ENCODE assay signal across 22 cellular contexts in the genomic region with DNA sequence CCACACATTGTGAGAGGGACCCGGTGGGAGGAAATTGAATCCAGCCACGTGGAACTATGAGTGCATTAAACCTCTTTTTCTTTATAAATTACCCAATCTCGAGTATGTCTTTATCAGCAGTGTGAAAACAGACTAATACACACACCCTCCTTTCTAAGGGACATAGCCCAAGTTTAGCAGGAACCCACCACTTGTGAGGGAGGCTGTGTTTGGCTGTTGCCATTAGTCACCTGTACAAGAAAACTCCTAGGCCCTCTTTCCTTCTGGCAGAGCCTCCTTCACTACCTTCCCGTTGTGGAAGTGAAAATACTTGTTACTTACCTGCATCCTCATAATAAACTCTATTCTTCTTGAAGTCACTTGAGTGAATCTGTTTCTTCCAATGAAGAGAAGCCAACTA.
"Had no signal": no experiment of that assay in that cellular context is flagged by ENCODE, and none has a peak within 500 bp of the region (broad histone marks: within the 10 kb centered on the region; RNA-seq: fewer than 3 reads in every experiment).

No MANE protein-coding gene starts in this region.

- H3K27ac ChIP-seq: HL-60, RWPE1 had no signal

- H3K36me3 ChIP-seq: MG63 had no signal

- H3K4me2 ChIP-seq: SK-N-SH had no signal

- DNase-seq: KBM-7, MG63, NCI-H1092, NCI-H1105 treated with DMSO at 0.1 percent for 48 hours, NCI-H1417 treated with DMSO at 0.1 percent for 48 hours, NCI-H146, NCI-H1694 treated with DMSO at 0.1 percent for 48 hours, NCI-H1930, NCI-H2081, NCI-H2107, NCI-H226, NCI-H446, NCI-H510A, NCI-H524 treated with DMSO at 0.1 percent for 48 hours, NCI-H69, NCI-H774, SHP77, SK-N-SH, SW 1271 had no signal

- H3K27me3 ChIP-seq: MG63 had no signal

- H3K4me3 ChIP-seq: MG63 had no signal

- ATAC-seq: Panc1 had no signal

- H3K9ac ChIP-seq: SK-N-SH had no signal

- H3K9me3 ChIP-seq: MG63, SK-N-SH had no signal
